20 cellular contexts compared by ENCODE assay signal in genomic region chr11:128701086-128701485, GRCh38. TPM values are rescaled to one million over a fixed set of nuclear protein-coding genes. Genes with fewer than 3 reads are reported as not detected.
DNase-seq lines count a peak whose midpoint lies in the region; ATAC-seq and FAIRE-seq lines count a peak whose summit lies in the region.
"Had no signal": no experiment of that assay in that cellular context is flagged by ENCODE, and none has a peak within 500 bp of the region (broad histone marks: within the 10 kb centered on the region; RNA-seq: fewer than 3 reads in every experiment).

No MANE protein-coding gene starts in this region.

- H3K27ac Mint-ChIP-seq in activated CD4-positive, alpha-beta T cell treated with anti-CD3 and anti-CD28 coated beads, Interleukin-2, amount 10 ng/mL, durations not matched to agents 24 days and 14 days: peak overlapping the region; percentile 35
- H3K27ac Mint-ChIP-seq in naive thymus-derived CD8-positive, alpha-beta T cell: peak overlapping the region in 8 of 10 donors; percentile 23 to 95 (median 60)
- H3K27ac Mint-ChIP-seq: activated CD8-positive, alpha-beta memory T cell treated with anti-CD3 and anti-CD28 coated beads, Interleukin-2, amount 10 ng/mL, durations not matched to agents 7 days and 5 days had no signal

- H3K4me3 ChIP-seq in adipocyte (ENCODE audit: low read length) (no peak overlapping the region), small intestine (ENCODE audit: low read depth in 1 of 2, low read length in 2 of 2) (no peak overlapping the region)
- H3K4me3 ChIP-seq: heart right ventricle, left lung, vagina had no signal

- POLR2A ChIA-PET in naive thymus-derived CD8-positive, alpha-beta T cell (lab: Charles Lee): no interaction called here

- H3K36me3 Mint-ChIP-seq in activated CD4-positive, alpha-beta T cell treated with anti-CD3 and anti-CD28 coated beads, Interleukin-2, amount 10 ng/mL, durations not matched to agents 24 days and 14 days (ENCODE audit: low read depth): peaks cover 67% of the 10 kb centered on the region
- H3K36me3 Mint-ChIP-seq in naive thymus-derived CD8-positive, alpha-beta T cell: peaks cover 7 to 71% (median 12%) of the 10 kb centered on the region in 3 donors

- H3K4me1 ChIP-seq in adipocyte (ENCODE audit: control insufficient read depth, insufficient read depth, low read length) (no peaks in the 10 kb centered on the region), small intestine (ENCODE audit: control insufficient read depth in 2 of 2, insufficient read depth in 1 of 2, low read depth in 1 of 2, low read length in 1 of 2) (peaks cover 0 to 14% of the 10 kb centered on the region in 2 donors)

- H3K36me3 ChIP-seq in adipocyte (ENCODE audit: control insufficient read depth, insufficient read depth, low read length, severe bottlenecking) (no peaks in the 10 kb centered on the region), small intestine (ENCODE audit: control insufficient read depth in 2 of 2, insufficient read depth in 2 of 2, low read length in 2 of 2) (no peaks in the 10 kb centered on the region)
- H3K36me3 ChIP-seq: left lung, vagina had no signal

- 79 to 88% (median 82%) methylated on average over 3 of the region's 3 CpGs for WGBS in small intestine, 3 donors

- no peak for FAIRE-seq in small intestine (lab: Jason Lieb, UNC)
- FAIRE-seq: H1 had no signal

- DNase-seq in activated CD4-positive, alpha-beta T cell treated with anti-CD3 and anti-CD28 coated beads, Interleukin-2, amount 10 ng/mL, durations not matched to agents 24 days and 14 days: no peak
- no peak for DNase-seq in activated CD4-positive, alpha-beta T cell treated with anti-CD3 and anti-CD28 coated beads, Interleukin-2, amount 50 U/mL, for 48 hours
- DNase-seq in GM04503 (ENCODE audit: low read depth) (peak; percentile 42), adipocyte (ENCODE audit: low read depth) (peak; percentile 27), amniotic stem cell (lab: John Stamatoyannopoulos, UW) (no peak), small intestine (no peak), head of caudate nucleus (no peak)
- no peak for DNase-seq in naive thymus-derived CD8-positive, alpha-beta T cell
- DNase-seq: ACHN; activated CD8-positive, alpha-beta memory T cell treated with anti-CD3 and anti-CD28 coated beads, Interleukin-2, amount 10 ng/mL, durations not matched to agents 7 days and 5 days; effector CD8-positive, alpha-beta T cell; heart right ventricle; left lung; NCI-H1092; NCI-H446; stimulated activated CD4-positive, alpha-beta T cell treated with anti-CD3 and anti-CD28 coated beads, Interleukin-15, amount 100 ng/mL, for 24 hours; stimulated activated CD8-positive, alpha-beta memory T cell treated with anti-CD3 and anti-CD28 coated beads, Interleukin-4, amount 100 ng/mL, for 48 hours had no signal

- H3K4me1 Mint-ChIP-seq in activated CD4-positive, alpha-beta T cell treated with anti-CD3 and anti-CD28 coated beads, Interleukin-2, amount 10 ng/mL, durations not matched to agents 24 days and 14 days: peaks cover 82% of the 10 kb centered on the region
- H3K4me1 Mint-ChIP-seq in naive thymus-derived CD8-positive, alpha-beta T cell: peaks cover 65 to 100% (median 96%) of the 10 kb centered on the region in 4 donors

- no peaks in the 10 kb centered on the region for H3K27me3 Mint-ChIP-seq in activated CD4-positive, alpha-beta T cell treated with anti-CD3 and anti-CD28 coated beads, Interleukin-2, amount 10 ng/mL, durations not matched to agents 24 days and 14 days
- no peaks in the 10 kb centered on the region for H3K27me3 Mint-ChIP-seq in naive thymus-derived CD8-positive, alpha-beta T cell
- H3K27me3 Mint-ChIP-seq: activated CD8-positive, alpha-beta memory T cell treated with anti-CD3 and anti-CD28 coated beads, Interleukin-2, amount 10 ng/mL, durations not matched to agents 7 days and 5 days had no signal

- H3K9ac ChIP-seq in adipocyte (ENCODE audit: low read length): no peak overlapping the region

- no peak for ATAC-seq in naive thymus-derived CD8-positive, alpha-beta T cell
- ATAC-seq: activated CD8-positive, alpha-beta memory T cell treated with anti-CD3 and anti-CD28 coated beads, Interleukin-2, amount 10 ng/mL, durations not matched to agents 7 days and 5 days; left lung had no signal

- no peak overlapping the region for H3K27ac ChIP-seq in small intestine (ENCODE audit: low read depth in 1 of 2, low read length in 1 of 2)
- H3K27ac ChIP-seq: vagina had no signal

- intact Hi-C loops in activated CD4-positive, alpha-beta T cell treated with anti-CD3 and anti-CD28 coated beads, Interleukin-2, amount 10 ng/mL, durations not matched to agents 24 days and 14 days (cut with micrococcal nuclease): no loop called here
- intact Hi-C loops in head of caudate nucleus (cut with DNase I): no loop called here

- H3K9me3 Mint-ChIP-seq in activated CD4-positive, alpha-beta T cell treated with anti-CD3 and anti-CD28 coated beads, Interleukin-2, amount 10 ng/mL, durations not matched to agents 24 days and 14 days: peaks cover 4% of the 10 kb centered on the region
- no peaks in the 10 kb centered on the region for H3K9me3 Mint-ChIP-seq in naive thymus-derived CD8-positive, alpha-beta T cell
- H3K9me3 Mint-ChIP-seq: T-helper 2 cell treated with Interferon-gamma antibody and Interleukin-4, amounts not matched to agents 5 μg/mL and 100 μg/mL, for 36 hours had no signal

- H3K9me3 ChIP-seq in adipocyte (ENCODE audit: control insufficient read depth, low read length): no peaks in the 10 kb centered on the region
- no peaks in the 10 kb centered on the region for H3K9me3 ChIP-seq in small intestine (ENCODE audit: control insufficient read depth, low read depth)
- H3K9me3 ChIP-seq: heart right ventricle, left lung, vagina had no signal

- H3K4me3 Mint-ChIP-seq in activated CD4-positive, alpha-beta T cell treated with anti-CD3 and anti-CD28 coated beads, Interleukin-2, amount 10 ng/mL, durations not matched to agents 24 days and 14 days: no peak overlapping the region
- peak overlapping the region in 7 of 10 donors; percentile 6 to 50 (median 29) for H3K4me3 Mint-ChIP-seq in naive thymus-derived CD8-positive, alpha-beta T cell
- H3K4me3 Mint-ChIP-seq: activated CD8-positive, alpha-beta memory T cell treated with anti-CD3 and anti-CD28 coated beads, Interleukin-2, amount 10 ng/mL, durations not matched to agents 7 days and 5 days; T-helper 2 cell treated with Interferon-gamma antibody and Interleukin-4, amounts not matched to agents 5 μg/mL and 100 μg/mL, for 36 hours had no signal

- H3K27me3 ChIP-seq in adipocyte (replicated peaks; ENCODE audit: control insufficient read depth, insufficient read depth, low read length) (peaks cover 2% of the 10 kb centered on the region), small intestine (ENCODE audit: control insufficient read depth in 2 of 2, insufficient read depth in 2 of 2, low read length in 2 of 2) (no peaks in the 10 kb centered on the region)
- H3K27me3 ChIP-seq: heart right ventricle, left lung, vagina had no signal

RNA-seq across cellular contexts. Expression of gene FLI1, which starts 7.2 kb away (rescaled TPM):
- 35.3 and 36.5 TPM in 2 replicates for total RNA-seq in activated CD4-positive, alpha-beta T cell treated with anti-CD3 and anti-CD28 coated beads, Interleukin-2, amount 10 ng/mL, durations not matched to agents 24 days and 14 days
- 10 to 100 TPM; 87.7 to 87.9 TPM for total RNA-seq in naive thymus-derived CD8-positive, alpha-beta T cell
- 10 to 100 TPM; 54.9 to 64.5 (median 58.7) TPM for polyA plus RNA-seq in naive thymus-derived CD8-positive, alpha-beta T cell
- 1 to 10 TPM; 2.5 to 8.3 (median 4.9) TPM for polyA plus RNA-seq in small intestine

Comparison
In these comparisons a context has a peak if more than half of its experiments do, and no peak if none do; other contexts are left out.
1. DNase-seq: peak in GM04503 (single experiment) and adipocyte (single experiment); none in activated CD4-positive, alpha-beta T cell treated with anti-CD3 and anti-CD28 coated beads, Interleukin-2, amount 10 ng/mL, durations not matched to agents 24 days and 14 days (single experiment), activated CD4-positive, alpha-beta T cell treated with anti-CD3 and anti-CD28 coated beads, Interleukin-2, amount 50 U/mL, for 48 hours (0 of 2), naive thymus-derived CD8-positive, alpha-beta T cell (0 of 10), amniotic stem cell (single experiment), small intestine (single experiment) and head of caudate nucleus (0 of 42).